ENCODE assay signal across 8 cellular contexts in the genomic region with DNA sequence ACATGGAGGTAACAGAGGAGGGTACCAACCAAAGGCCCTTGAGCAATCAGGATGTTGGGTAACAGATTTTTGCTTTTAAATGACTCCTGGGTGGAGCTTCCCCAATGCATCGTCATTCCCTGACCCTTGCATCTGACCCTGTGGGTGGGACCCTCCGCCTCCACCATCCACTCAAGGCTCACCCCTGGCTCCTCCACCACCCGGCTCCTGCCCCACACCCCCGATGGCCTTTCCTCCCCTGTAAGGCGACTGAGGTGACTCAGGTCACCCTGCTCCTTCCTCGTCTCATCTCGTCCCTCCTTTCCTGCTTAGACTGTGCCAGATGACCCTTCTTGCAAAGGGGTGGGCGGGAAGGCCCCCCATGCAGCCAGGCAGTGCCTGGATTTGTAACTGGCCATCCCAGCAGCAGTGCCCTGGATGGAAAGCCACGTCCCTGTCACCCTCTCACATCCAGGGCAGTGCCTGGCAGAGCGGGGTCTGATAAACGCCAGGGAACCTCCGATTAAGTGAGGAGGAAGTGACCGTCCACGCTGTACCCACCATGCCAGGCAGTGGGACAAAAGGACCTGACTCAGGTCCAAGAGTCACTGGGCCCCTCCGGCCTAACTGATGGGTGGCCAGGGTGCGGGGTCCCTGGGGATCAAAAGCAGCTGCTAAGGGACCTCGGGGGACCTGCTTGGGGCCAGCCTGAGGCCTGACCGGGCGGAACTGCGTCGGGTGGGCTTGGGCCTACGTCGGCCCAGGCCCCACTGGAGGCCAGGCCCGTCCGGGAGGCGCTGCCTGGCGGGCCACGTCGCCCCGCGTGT. TPM values are rescaled to one million over a fixed set of nuclear protein-coding genes. Genes with fewer than 3 reads are reported as not detected.
DNase-seq lines count a peak whose midpoint lies in the region; ATAC-seq and TF ChIP-seq lines count a peak whose summit lies in the region.

No MANE protein-coding gene starts in this region.

- H3K4me3 ChIP-seq in GM23248 (0 out of 2 replicates have a peak overlapping the region, but pooled peaks have one; percentile 24), SU-DHL-6 (ENCODE audit: insufficient read depth, low read length, poor library complexity, severe bottlenecking) (no peak overlapping the region), fibroblast of lung (replicated peaks in 1 of 4; ENCODE audit: control extremely low read depth in 1 of 4, insufficient read depth in 1 of 4, low read depth in 3 of 4, low read length in 4 of 4) (no peak overlapping the region), parathyroid adenoma (ENCODE audit: low read depth, low read length) (no peak overlapping the region)

- H3K79me2 ChIP-seq in GM23248 (ENCODE audit: insufficient read depth): peaks cover 16% of the 10 kb centered on the region
- no peaks in the 10 kb centered on the region for H3K79me2 ChIP-seq in SU-DHL-6 (ENCODE audit: insufficient read depth, low read length)
- H3K79me2 ChIP-seq in fibroblast of lung (ENCODE audit: control insufficient read depth, insufficient read depth, low read length): no peaks in the 10 kb centered on the region
- H3K79me2 ChIP-seq in parathyroid adenoma: peaks cover 5% of the 10 kb centered on the region

- in situ Hi-C loops in GM23248 (cut with MboI): no loop called here

- no peaks in the 10 kb centered on the region for H3K9me2 ChIP-seq in GM23248 (ENCODE audit: insufficient read depth)
- no peaks in the 10 kb centered on the region for H3K9me2 ChIP-seq in SU-DHL-6 (replicated peaks; ENCODE audit: insufficient read depth, low read length)

- peaks cover 27% of the 10 kb centered on the region for H3F3A ChIP-seq in GM23248 (ENCODE audit: insufficient read depth)
- H3F3A ChIP-seq in SU-DHL-6 (ENCODE audit: insufficient read depth): peaks cover 12% of the 10 kb centered on the region; the same call in 1 of the 2 replicates

- DNase-seq in GM23248: peak; percentile 50
- peak in 1 of 2 donors; percentile 53 for DNase-seq in fibroblast of lung (ENCODE audit: low read depth in 2 of 2)
- no peak for DNase-seq in ureter (ENCODE audit: low spot score)
- no peak for DNase-seq in DMS153 treated with DMSO at 0.1 percent for 48 hours (lab: John Stamatoyannopoulos, UW; ENCODE audit: unreplicated experiment)

- H3K36me3 ChIP-seq in GM23248 (ENCODE audit: low read depth) (no peaks in the 10 kb centered on the region), SU-DHL-6 (ENCODE audit: low read length) (no peaks in the 10 kb centered on the region), fibroblast of lung (ENCODE audit: control insufficient read depth, insufficient read depth, low read length) (peaks cover 3% of the 10 kb centered on the region), parathyroid adenoma (ENCODE audit: control insufficient read depth, insufficient read depth, low read length) (no peaks in the 10 kb centered on the region)

- H3K9ac ChIP-seq in GM23248 (peak overlapping the region; percentile 94), SU-DHL-6 (ENCODE audit: low read length) (0 out of 2 replicates have a peak overlapping the region, but pooled peaks have one; percentile 2), fibroblast of lung (ENCODE audit: insufficient read depth, low read length) (peak overlapping the region; percentile 30), parathyroid adenoma (no peak overlapping the region)

- H3K4me2 ChIP-seq in GM23248 (ENCODE audit: unreplicated experiment): peak overlapping the region; percentile 21
- no peak overlapping the region for H3K4me2 ChIP-seq in SU-DHL-6 (ENCODE audit: low read depth, low read length, poor library complexity, severe bottlenecking)
- H3K4me2 ChIP-seq in fibroblast of lung (ENCODE audit: extremely low read depth, insufficient read depth, low read length): no peak overlapping the region
- H3K4me2 ChIP-seq in parathyroid adenoma (ENCODE audit: low read length): no peak overlapping the region

- H3K27me3 ChIP-seq in GM23248 (replicated peaks; ENCODE audit: insufficient read depth): no peaks in the 10 kb centered on the region
- H3K27me3 ChIP-seq in SU-DHL-6 (ENCODE audit: low read length): no peaks in the 10 kb centered on the region
- H3K27me3 ChIP-seq in fibroblast of lung (ENCODE audit: control insufficient read depth, insufficient read depth, low read length): no peaks in the 10 kb centered on the region
- H3K27me3 ChIP-seq in parathyroid adenoma (ENCODE audit: control insufficient read depth, insufficient read depth, low read length): no peaks in the 10 kb centered on the region

- 49 to 63% methylated on average over 23 to 29 of the region's 31 CpGs for WGBS in GM23248 (ENCODE audit: low coverage in 1 of 2, low lambda C conversion rate in 2 of 2, missing lambda C conversion rate in 2 of 2), 2 experiments

- peaks cover 25% of the 10 kb centered on the region for H3K4me1 ChIP-seq in GM23248 (ENCODE audit: insufficient read depth)
- peaks cover 8% of the 10 kb centered on the region for H3K4me1 ChIP-seq in fibroblast of lung (ENCODE audit: control insufficient read depth, extremely low read depth, insufficient read depth, low read length)
- H3K4me1 ChIP-seq in parathyroid adenoma: peaks cover 10% of the 10 kb centered on the region

- H3K27ac ChIP-seq in GM23248 (peak overlapping the region; percentile 89), SU-DHL-6 (ENCODE audit: low read depth, low read length) (no peak overlapping the region), fibroblast of lung (ENCODE audit: insufficient read depth, low read length) (peak overlapping the region; percentile 38), parathyroid adenoma (peak overlapping the region; percentile 66)

- TF ChIP-seq CTCF in SU-DHL-6 (IDR thresholded peaks at IDR 0.05; ENCODE audit: insufficient read depth, low read length, poor library complexity, severe bottlenecking) (no peak), fibroblast of lung (conservative IDR thresholded peaks at IDR 0.05 in 1 of 2, IDR thresholded peaks at IDR 0.05 in 1 of 2; ENCODE audit: low read depth in 1 of 2, low read length in 2 of 2) (no peak), parathyroid adenoma (IDR thresholded peaks at IDR 0.05) (no peak)

- H2AFZ ChIP-seq in GM23248: peak overlapping the region; percentile 92
- H2AFZ ChIP-seq in SU-DHL-6 (ENCODE audit: low read depth, low read length, severe bottlenecking): no peak overlapping the region
- peak overlapping the region; percentile 44 for H2AFZ ChIP-seq in fibroblast of lung (ENCODE audit: low read length)
- H2AFZ ChIP-seq in parathyroid adenoma: peak overlapping the region; percentile 95

- no peak for ATAC-seq in GM19351 (IDR thresholded peaks at IDR 0.05; ENCODE audit: unreplicated experiment)
- no peak for ATAC-seq in HG02759 (IDR thresholded peaks at IDR 0.05; ENCODE audit: unreplicated experiment)

- H3K9me3 ChIP-seq in GM23248 (ENCODE audit: low read depth): no peaks in the 10 kb centered on the region
- no peaks in the 10 kb centered on the region for H3K9me3 ChIP-seq in SU-DHL-6 (ENCODE audit: insufficient read depth, low read length)
- no peaks in the 10 kb centered on the region for H3K9me3 ChIP-seq in fibroblast of lung (ENCODE audit: control insufficient read depth, insufficient read depth, low read depth, low read length)
- no peaks in the 10 kb centered on the region for H3K9me3 ChIP-seq in parathyroid adenoma (ENCODE audit: control insufficient read depth, low read length)

- H4K20me1 ChIP-seq in GM23248 (ENCODE audit: insufficient read depth): no peaks in the 10 kb centered on the region
- no peaks in the 10 kb centered on the region for H4K20me1 ChIP-seq in SU-DHL-6 (ENCODE audit: low read depth, low read length)
- H4K20me1 ChIP-seq in fibroblast of lung (ENCODE audit: control insufficient read depth, extremely low read depth, insufficient read depth, low read length): no peaks in the 10 kb centered on the region

RNA-seq across cellular contexts. Expression of a gene that starts 0.6 kb away (rescaled TPM):
- total RNA-seq in GM23248 (2014; rRNA removed; shearing (Covaris generic)): 37.5 and 37.7 TPM in 2 replicates
- polyA plus RNA-seq in GM23248 (2016; fragmentation: Nextera tagmentation; extraction: Ambion mirVana) (46.1 and 49.8 TPM in 2 replicates), fibroblast of lung (2.9 and 3.7 TPM in 2 replicates)
- total RNA-seq in fibroblast of lung (18.7 and 24.6 TPM in 2 replicates), ureter (50.4 TPM)
- polyA plus RNA-seq in fibroblast of lung (2012): 11.2 and 15.5 TPM in 2 replicates
- polyA minus RNA-seq in fibroblast of lung (ENCODE audit: low replicate concordance): 2.6 and 19.7 TPM in 2 replicates

RNA-seq across cellular contexts. Expression of a gene that starts 40.9 kb away (rescaled TPM):
- 15.8 and 17.6 TPM in 2 replicates for total RNA-seq in GM23248 (2014; rRNA removed; shearing (Covaris generic))
- polyA plus RNA-seq in GM23248 (2016; fragmentation: Nextera tagmentation; extraction: Ambion mirVana) (30.6 and 36.9 TPM in 2 replicates), fibroblast of lung (35.1 and 39.3 TPM in 2 replicates)
- total RNA-seq in fibroblast of lung (46.0 and 64.9 TPM in 2 replicates), ureter (84.4 TPM)
- 25.1 and 26.9 TPM in 2 replicates for polyA plus RNA-seq in fibroblast of lung (2012)
- 7.7 and 32.4 TPM in 2 replicates for polyA minus RNA-seq in fibroblast of lung (ENCODE audit: low replicate concordance)
